In genomic region chr1:54327386-54328116, GRCh38 we compare ENCODE assay signal across 8 cellular contexts.
DNase-seq lines count a peak whose midpoint lies in the region; ATAC-seq, FAIRE-seq and TF ChIP-seq lines count a peak whose summit lies in the region.
"Had no signal": no experiment of that assay in that cellular context is flagged by ENCODE, and none has a peak within 500 bp of the region (broad histone marks: within the 10 kb centered on the region; RNA-seq: fewer than 3 reads in every experiment).

No MANE protein-coding gene starts in this region.

- FAIRE-seq in small intestine (lab: Jason Lieb, UNC) = no peak

- H3K4me1 ChIP-seq in GM23338 (ENCODE audit: insufficient read depth) (peaks cover 100% of the 10 kb centered on the region), Peyer's patch (peaks cover 0 to 72% (median 5%) of the 10 kb centered on the region in 4 donors), small intestine (ENCODE audit: control insufficient read depth in 2 of 2, insufficient read depth in 1 of 2, low read depth in 1 of 2, low read length in 1 of 2) (peaks cover 0 to 22% of the 10 kb centered on the region in 2 donors)

- DNase-seq in GM23338 (ENCODE audit: low spot score) = no peak
- DNase-seq in Peyer's patch = no peak
- DNase-seq in fibroblast of peridontal ligament (ENCODE audit: extremely low read depth) = peak; percentile 66
- DNase-seq in small intestine = no peak
- no peak for DNase-seq in NCI-H774 (lab: John Stamatoyannopoulos, UW)
- DNase-seq: stimulated activated naive CD8-positive, alpha-beta T cell treated with anti-CD3 and anti-CD28 coated beads, Interleukin-15, amount 100 ng/mL, for 72 hours had no signal

- H3K4me1 Mint-ChIP-seq in GM23338 = peaks cover 100% of the 10 kb centered on the region

- ATAC-seq in GM23338 = peak; percentile 14
- ATAC-seq in GM19035 (IDR thresholded peaks at IDR 0.05; ENCODE audit: unreplicated experiment) = no peak
- ATAC-seq in HG03565 (IDR thresholded peaks at IDR 0.05; ENCODE audit: unreplicated experiment) = no peak
- ATAC-seq: stimulated activated naive CD8-positive, alpha-beta T cell treated with anti-CD3 and anti-CD28 coated beads, Interleukin-15, amount 100 ng/mL, for 72 hours had no signal

- H3K27me3 ChIP-seq in GM23338 (ENCODE audit: insufficient read depth) = no peaks in the 10 kb centered on the region
- no peaks in the 10 kb centered on the region for H3K27me3 ChIP-seq in Peyer's patch
- no peaks in the 10 kb centered on the region for H3K27me3 ChIP-seq in small intestine (ENCODE audit: control insufficient read depth in 2 of 2, insufficient read depth in 2 of 2, low read length in 2 of 2)

- H3K79me2 ChIP-seq in GM23338 (replicated peaks; ENCODE audit: insufficient read depth) = peaks cover 100% of the 10 kb centered on the region

- 56 to 74% (median 70%) methylated on average over 15 of the region's 15 CpGs for WGBS in small intestine, 3 donors

- H3K36me3 ChIP-seq in GM23338 (ENCODE audit: insufficient read depth) = no peaks in the 10 kb centered on the region; the same call in 1 of the 2 replicates
- no peaks in the 10 kb centered on the region for H3K36me3 ChIP-seq in Peyer's patch
- H3K36me3 ChIP-seq in small intestine (ENCODE audit: control insufficient read depth in 2 of 2, insufficient read depth in 2 of 2, low read length in 2 of 2) = no peaks in the 10 kb centered on the region

- H3K4me3 ChIP-seq in GM23338 (peak overlapping the region; percentile 5; the same call in 1 of the 2 replicates), Peyer's patch (no peak overlapping the region), small intestine (ENCODE audit: low read depth in 1 of 2, low read length in 2 of 2) (no peak overlapping the region)

- TF ChIP-seq CTCF in GM23338 (conservative IDR thresholded peaks at IDR 0.05; ENCODE audit: low read depth in 2 of 2) (no peak), Peyer's patch (IDR thresholded peaks at IDR 0.05) (no peak)

- no peak overlapping the region for H2AFZ ChIP-seq in GM23338

- peak overlapping the region; percentile 44 for H3K4me3 Mint-ChIP-seq in GM23338
- H3K4me3 Mint-ChIP-seq: stimulated activated naive CD8-positive, alpha-beta T cell treated with anti-CD3 and anti-CD28 coated beads, Interleukin-15, amount 100 ng/mL, for 72 hours had no signal

- TF ChIP-seq POLR2A in Peyer's patch (IDR thresholded peaks at IDR 0.05) = no peak

- H3K27ac Mint-ChIP-seq in GM23338 = peak overlapping the region; percentile 67

- H4K20me1 ChIP-seq in GM23338 (replicated peaks; ENCODE audit: insufficient read depth) = peaks cover 49% of the 10 kb centered on the region

- peaks cover 11% of the 10 kb centered on the region for H3K27me3 Mint-ChIP-seq in GM23338 (ENCODE audit: insufficient read depth, low read depth, poor library complexity)
- H3K27me3 Mint-ChIP-seq: stimulated activated naive CD8-positive, alpha-beta T cell treated with anti-CD3 and anti-CD28 coated beads, Interleukin-15, amount 100 ng/mL, for 72 hours had no signal

- no peaks in the 10 kb centered on the region for H3K36me3 Mint-ChIP-seq in GM23338 (ENCODE audit: low read depth)

- H3K9me2 ChIP-seq in GM23338 (ENCODE audit: insufficient read depth) = no peaks in the 10 kb centered on the region

- no peaks in the 10 kb centered on the region for H3K9me3 ChIP-seq in Peyer's patch
- H3K9me3 ChIP-seq in small intestine (ENCODE audit: control insufficient read depth, low read depth) = no peaks in the 10 kb centered on the region

- H3K4me2 ChIP-seq in GM23338 = peak overlapping the region; percentile 53

- H3K27ac ChIP-seq in GM23338 (ENCODE audit: low read depth) = peak overlapping the region; percentile 60
- peak overlapping the region; percentile 53 to 74 (median 66) for H3K27ac ChIP-seq in Peyer's patch
- peak overlapping the region; percentile 34 to 79 for H3K27ac ChIP-seq in small intestine (ENCODE audit: low read depth in 1 of 2, low read length in 1 of 2)

- peaks cover 16% of the 10 kb centered on the region; the same call in 1 of the 2 replicates for H3F3A ChIP-seq in GM23338 (replicated peaks; ENCODE audit: low read depth)

- no peaks in the 10 kb centered on the region for H3K9me3 Mint-ChIP-seq in GM23338
- H3K9me3 Mint-ChIP-seq: stimulated activated naive CD8-positive, alpha-beta T cell treated with anti-CD3 and anti-CD28 coated beads, Interleukin-15, amount 100 ng/mL, for 72 hours had no signal

TF ChIP-seq in GM23338, 12 proteins besides CTCF, POLR2A, EP300 and RAD21 (continues in another document):
- TF ChIP-seq CREB1 (CRISPR knock-in tag; IDR thresholded peaks at IDR 0.05; ENCODE audit: low read depth) = no peak
- no peak for TF ChIP-seq ETS1 (IDR thresholded peaks at IDR 0.05)
- TF ChIP-seq NANOG (IDR thresholded peaks at IDR 0.05; ENCODE audit: borderline replicate concordance) = no peak
- no peak for TF ChIP-seq EZH2phosphoT487 (IDR thresholded peaks at IDR 0.05; ENCODE audit: unreplicated experiment)
- no peak for TF ChIP-seq ZNF331 (CRISPR knock-in tag; IDR thresholded peaks at IDR 0.05; ENCODE audit: low read depth)
- TF ChIP-seq STAT1 (IDR thresholded peaks at IDR 0.05; ENCODE audit: unreplicated experiment) = no peak
- TF ChIP-seq JUNB (IDR thresholded peaks at IDR 0.05; ENCODE audit: unreplicated experiment) = no peak
- TF ChIP-seq EZH2 (IDR thresholded peaks at IDR 0.05; ENCODE audit: low read depth, unreplicated experiment) = no peak
- TF ChIP-seq REST (IDR thresholded peaks at IDR 0.05; ENCODE audit: unreplicated experiment) = no peak
